In the genomic region with DNA sequence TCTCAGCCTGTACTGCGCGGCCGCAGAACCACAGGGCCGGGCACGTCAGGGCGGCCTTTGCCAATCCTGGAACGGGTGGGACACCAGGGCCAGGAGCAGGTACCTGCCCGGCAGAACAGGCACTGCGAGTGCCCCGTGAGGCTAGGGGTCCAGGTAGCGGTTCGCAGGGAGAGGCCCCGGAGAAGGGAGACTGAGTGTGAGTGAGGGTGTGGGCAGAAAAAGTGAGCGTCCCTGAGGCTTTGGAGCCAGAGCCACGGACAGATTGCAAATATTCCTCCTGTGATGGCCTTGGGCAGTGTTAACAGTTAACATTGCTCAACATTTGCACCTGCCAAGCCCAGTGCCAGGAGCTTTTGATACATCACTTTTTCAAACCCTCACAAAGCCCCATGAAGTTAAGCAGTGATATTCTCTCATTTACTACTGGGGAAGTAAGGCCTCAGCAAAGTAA, we compare ENCODE assay signal across 8 cellular contexts. TPM values are rescaled to one million over a fixed set of nuclear protein-coding genes. Genes with fewer than 3 reads are reported as not detected.
DNase-seq lines count a peak whose midpoint lies in the region; ATAC-seq and TF ChIP-seq lines count a peak whose summit lies in the region.

No MANE protein-coding gene starts in this region.

- peaks cover 3% of the 10 kb centered on the region for H3K36me3 ChIP-seq in CD8-positive, alpha-beta T cell (ENCODE audit: insufficient read depth, low read length)
- no peaks in the 10 kb centered on the region for H3K36me3 ChIP-seq in SU-DHL-6 (ENCODE audit: low read length)
- peaks cover 10% of the 10 kb centered on the region for H3K36me3 ChIP-seq in rectal smooth muscle tissue (ENCODE audit: control insufficient read depth, insufficient read depth, low read length)
- no peaks in the 10 kb centered on the region for H3K36me3 ChIP-seq in SJCRH30

- intact Hi-C loops in CD8-positive, alpha-beta T cell (cut with DNase I, micrococcal nuclease): loop anchor here in 1 of 2 experiments (5.0 kb wide), 1 partner anchor 59 kb away; no protein-coding TSS in a partner anchor

- H3K79me2 ChIP-seq in SU-DHL-6 (ENCODE audit: insufficient read depth, low read length): no peaks in the 10 kb centered on the region

- no peak overlapping the region for H3K27ac Mint-ChIP-seq in CD8-positive, alpha-beta T cell
- H3K27ac Mint-ChIP-seq in glutamatergic neuron (ENCODE audit: unreplicated experiment): no peak overlapping the region

- H3K36me3 Mint-ChIP-seq in CD8-positive, alpha-beta T cell: peaks cover 29% of the 10 kb centered on the region
- H3K36me3 Mint-ChIP-seq in glutamatergic neuron (ENCODE audit: unreplicated experiment): peaks cover 5% of the 10 kb centered on the region

- POLR2A ChIA-PET in CD8-positive, alpha-beta T cell (lab: Charles Lee): interaction anchor here (1.2 to 2.3 kb wide), 3 partner anchors 23 to 60 kb away, joined by 3 to 7 read pairs (median 3); a partner anchor contains a TSS

- peak overlapping the region; percentile 79 for H3K4me3 Mint-ChIP-seq in CD8-positive, alpha-beta T cell
- H3K4me3 Mint-ChIP-seq in glutamatergic neuron (ENCODE audit: unreplicated experiment): peak overlapping the region; percentile 42

- H3F3A ChIP-seq in SU-DHL-6 (ENCODE audit: insufficient read depth): no peaks in the 10 kb centered on the region

- H3K27ac ChIP-seq in CD8-positive, alpha-beta T cell (ENCODE audit: low read depth, low read length): no peak overlapping the region
- H3K27ac ChIP-seq in SU-DHL-6 (ENCODE audit: low read depth, low read length): no peak overlapping the region
- H3K27ac ChIP-seq in rectal smooth muscle tissue (ENCODE audit: low read depth, low read length): no peak overlapping the region
- no peak overlapping the region for H3K27ac ChIP-seq in SJCRH30

- no peaks in the 10 kb centered on the region for H3K9me3 Mint-ChIP-seq in CD8-positive, alpha-beta T cell
- no peaks in the 10 kb centered on the region for H3K9me3 Mint-ChIP-seq in glutamatergic neuron (ENCODE audit: unreplicated experiment)

- no peak for ATAC-seq in CD8-positive, alpha-beta T cell

- CTCF ChIA-PET in CD8-positive, alpha-beta T cell (lab: Charles Lee): no interaction called here

- peak overlapping the region; percentile 73 for H3K4me3 ChIP-seq in CD8-positive, alpha-beta T cell (ENCODE audit: low read depth, low read length)
- no peak overlapping the region for H3K4me3 ChIP-seq in SU-DHL-6 (ENCODE audit: insufficient read depth, low read length, poor library complexity, severe bottlenecking)
- peak overlapping the region; percentile 67 for H3K4me3 ChIP-seq in rectal smooth muscle tissue (ENCODE audit: low read length)
- no peak overlapping the region for H3K4me3 ChIP-seq in SJCRH30

- no peaks in the 10 kb centered on the region for H3K9me2 ChIP-seq in SU-DHL-6 (replicated peaks; ENCODE audit: insufficient read depth, low read length)

- H3K4me1 Mint-ChIP-seq in CD8-positive, alpha-beta T cell (ENCODE audit: low read depth): peaks cover 15% of the 10 kb centered on the region
- H3K4me1 Mint-ChIP-seq in glutamatergic neuron (ENCODE audit: low read depth, unreplicated experiment): peaks cover 9% of the 10 kb centered on the region

- no peak for TF ChIP-seq CTCF in CD8-positive, alpha-beta T cell (IDR thresholded peaks at IDR 0.05)
- TF ChIP-seq CTCF in SU-DHL-6 (IDR thresholded peaks at IDR 0.05; ENCODE audit: insufficient read depth, low read length, poor library complexity, severe bottlenecking): no peak
- TF ChIP-seq CTCF in glutamatergic neuron (IDR thresholded peaks at IDR 0.05; ENCODE audit: partially characterized antibody, unreplicated experiment): no peak

- H3K9ac ChIP-seq in SU-DHL-6 (ENCODE audit: low read length) (no peak overlapping the region), rectal smooth muscle tissue (ENCODE audit: low read length) (no peak overlapping the region)

- peak overlapping the region; percentile 52 for H3K4me2 ChIP-seq in SU-DHL-6 (ENCODE audit: low read depth, low read length, poor library complexity, severe bottlenecking)

- no peaks in the 10 kb centered on the region for H3K27me3 ChIP-seq in CD8-positive, alpha-beta T cell (ENCODE audit: insufficient read depth, low read length)
- H3K27me3 ChIP-seq in SU-DHL-6 (ENCODE audit: low read length) (no peaks in the 10 kb centered on the region), rectal smooth muscle tissue (ENCODE audit: control insufficient read depth, insufficient read depth, low read length) (no peaks in the 10 kb centered on the region), SJCRH30 (no peaks in the 10 kb centered on the region)

- H4K20me1 ChIP-seq in SU-DHL-6 (ENCODE audit: low read depth, low read length): no peaks in the 10 kb centered on the region

- H2AFZ ChIP-seq in SU-DHL-6 (ENCODE audit: low read depth, low read length, severe bottlenecking): no peak overlapping the region

- no peaks in the 10 kb centered on the region for H3K9me3 ChIP-seq in CD8-positive, alpha-beta T cell (ENCODE audit: low read length)
- H3K9me3 ChIP-seq in SU-DHL-6 (ENCODE audit: insufficient read depth, low read length) (no peaks in the 10 kb centered on the region), SJCRH30 (replicated peaks) (no peaks in the 10 kb centered on the region)

- peaks cover 10% of the 10 kb centered on the region for H3K4me1 ChIP-seq in CD8-positive, alpha-beta T cell (ENCODE audit: insufficient read depth, low read length)
- peaks cover 2% of the 10 kb centered on the region for H3K4me1 ChIP-seq in rectal smooth muscle tissue (ENCODE audit: control insufficient read depth, insufficient read depth, low read length)
- H3K4me1 ChIP-seq in SJCRH30: no peaks in the 10 kb centered on the region

- H3K27me3 Mint-ChIP-seq in CD8-positive, alpha-beta T cell (ENCODE audit: low read depth): no peaks in the 10 kb centered on the region
- peaks cover 16% of the 10 kb centered on the region for H3K27me3 Mint-ChIP-seq in glutamatergic neuron (ENCODE audit: unreplicated experiment)

- DNase-seq in CD8-positive, alpha-beta T cell: no peak
- no peak for DNase-seq in glutamatergic neuron
- no peak for DNase-seq in SJCRH30
- no peak for DNase-seq in stimulated activated CD4-positive, alpha-beta T cell treated with anti-CD3 and anti-CD28 coated beads, Interleukin-2, amount 100 ng/mL, for 48 hours
- no peak for DNase-seq in NCI-H82 (lab: John Stamatoyannopoulos, UW)
- no peak for DNase-seq in EL

RNA-seq across cellular contexts. Expression of a gene that starts 0.5 kb away (rescaled TPM):
- 1 to 10 TPM; 1.9 to 3.6 TPM for total RNA-seq in CD8-positive, alpha-beta T cell
- total RNA-seq in glutamatergic neuron (ENCODE audit: unreplicated experiment): 0.54 TPM
- 0.15 TPM in 1 of 2 replicates, not detected in the other for total RNA-seq in SJCRH30 (2014; rRNA removed; shearing (Covaris generic))

RNA-seq across cellular contexts. Expression of a gene that starts 17.9 kb away (rescaled TPM):
- 1 to 10 TPM; 6.7 to 6.8 TPM for total RNA-seq in CD8-positive, alpha-beta T cell
- total RNA-seq in glutamatergic neuron (ENCODE audit: unreplicated experiment): 13.8 TPM
- total RNA-seq in SJCRH30 (2014; rRNA removed; shearing (Covaris generic)): 11.4 and 11.5 TPM in 2 replicates

RNA-seq across cellular contexts. Expression of a gene that starts 23.3 kb away (rescaled TPM):
- total RNA-seq in CD8-positive, alpha-beta T cell: 10 to 100 TPM; 14.1 to 19.5 TPM
- total RNA-seq in glutamatergic neuron (ENCODE audit: unreplicated experiment): 59.1 TPM
- total RNA-seq in SJCRH30 (2014; rRNA removed; shearing (Covaris generic)): 70.2 and 71.9 TPM in 2 replicates

RNA-seq across cellular contexts. Expression of a gene that starts 31.8 kb away (rescaled TPM):
- total RNA-seq in CD8-positive, alpha-beta T cell: 10 to 100 TPM; 43.9 to 47.4 TPM
- 36.8 TPM for total RNA-seq in glutamatergic neuron (ENCODE audit: unreplicated experiment)
- 40.9 and 45.3 TPM in 2 replicates for total RNA-seq in SJCRH30 (2014; rRNA removed; shearing (Covaris generic))

RNA-seq across cellular contexts. Expression of a gene that starts 45.2 kb away (rescaled TPM):
- total RNA-seq in CD8-positive, alpha-beta T cell: not detected
- total RNA-seq in glutamatergic neuron (ENCODE audit: unreplicated experiment): not detected
- total RNA-seq in SJCRH30 (2014; rRNA removed; shearing (Covaris generic)): not detected in 2 replicates

Comparison
In these comparisons a context has a peak if more than half of its experiments do, and no peak if none do; other contexts are left out.
1. H3K4me3 ChIP-seq: peak in CD8-positive, alpha-beta T cell (single experiment) and rectal smooth muscle tissue (single experiment); none in SU-DHL-6 (single experiment) and SJCRH30 (single experiment).